9 cellular contexts compared by ENCODE assay signal in genomic region chr12:81992461-81992860, GRCh38.
A peak's percentile ranks its signal among the peaks of the same experiment; 100 is the strongest.
DNase-seq lines count a peak whose midpoint lies in the region; ATAC-seq, FAIRE-seq and TF ChIP-seq lines count a peak whose summit lies in the region.
"Had no signal": no experiment of that assay in that cellular context is flagged by ENCODE, and none has a peak within 500 bp of the region (broad histone marks: within the 10 kb centered on the region; RNA-seq: fewer than 3 reads in every experiment).

No MANE protein-coding gene starts in this region.

- in situ Hi-C loops in astrocyte of the cerebellum (cut with HindIII; ENCODE audit: low sequenced_read_pairs) = no loop called here

- no peak overlapping the region for H3K4me3 ChIP-seq in astrocyte of the cerebellum (ENCODE audit: low read depth, low read length)
- H3K4me3 ChIP-seq: BLaER1 had no signal

- ATAC-seq in HG03439 (IDR thresholded peaks at IDR 0.05; ENCODE audit: unreplicated experiment) (no peak), esophagus mucosa (no peak)

- no peak for FAIRE-seq in HTR-8/SVneo (lab: Jason Lieb, UNC)

- DNase-seq in SIG-M5 treated with dmso at 0.1 percent for 504 hours (lab: John Stamatoyannopoulos, UW; ENCODE audit: unreplicated experiment) (peak; percentile 28), SIG-M5 (lab: John Stamatoyannopoulos, UW) (no peak), MV-4-11 (lab: John Stamatoyannopoulos, UW) (peak; percentile 50), astrocyte of the cerebellum (ENCODE audit: low read depth) (no peak), pons (ENCODE audit: low spot score) (peak; percentile 58), HTR-8/SVneo (ENCODE audit: insufficient read length, low spot score) (no peak)

- TF ChIP-seq CTCF in astrocyte of the cerebellum (IDR thresholded peaks at IDR 0.05; ENCODE audit: low read depth, low read length, missing control alignments) = peak; percentile 22

Comparison
In these comparisons a context has a peak if more than half of its experiments do, and no peak if none do; other contexts are left out.
1. DNase-seq: peak in SIG-M5 treated with dmso at 0.1 percent for 504 hours (single experiment), MV-4-11 (single experiment) and pons (single experiment); none in SIG-M5 (single experiment), astrocyte of the cerebellum (single experiment) and HTR-8/SVneo (single experiment).